ENCODE assay signal across 11 cellular contexts in the genomic region with DNA sequence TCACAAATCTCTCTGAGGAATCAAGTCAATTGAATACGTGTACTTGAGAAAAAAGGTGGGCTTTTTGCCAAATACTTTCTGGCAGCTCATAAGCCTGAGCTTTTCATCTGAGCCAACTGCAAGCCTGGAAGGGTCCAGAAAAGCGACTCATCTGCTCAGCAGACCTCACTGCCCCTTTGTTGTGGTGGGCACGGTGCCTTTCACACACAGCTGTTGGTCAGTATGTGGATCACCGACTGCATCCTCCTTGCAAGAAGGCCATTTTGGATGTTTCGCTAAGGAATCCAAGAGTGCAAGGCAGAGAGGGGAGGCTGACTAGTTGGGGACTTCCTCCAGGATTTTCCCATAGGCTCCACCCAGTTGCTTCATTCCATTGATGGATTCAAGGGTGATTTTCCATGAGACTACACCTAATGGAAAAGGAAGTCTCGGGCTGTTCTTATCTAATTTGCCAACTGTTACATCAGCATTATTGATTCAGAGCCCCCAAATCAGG.
DNase-seq lines count a peak whose midpoint lies in the region; ATAC-seq and TF ChIP-seq lines count a peak whose summit lies in the region.
"Had no signal": no experiment of that assay in that cellular context is flagged by ENCODE, and none has a peak within 500 bp of the region (broad histone marks: within the 10 kb centered on the region; RNA-seq: fewer than 3 reads in every experiment).

No MANE protein-coding gene starts in this region.

- no peaks in the 10 kb centered on the region for H3K79me2 ChIP-seq in mammary epithelial cell (ENCODE audit: insufficient read depth, low read length)

- no peaks in the 10 kb centered on the region for H3K4me1 ChIP-seq in mammary epithelial cell (ENCODE audit: insufficient read depth, low read length)

- TF ChIP-seq CTCF in mammary epithelial cell (conservative IDR thresholded peaks at IDR 0.05 in 1 of 2, IDR thresholded peaks at IDR 0.05 in 1 of 2; ENCODE audit: extremely low read depth in 1 of 2, insufficient read depth in 1 of 2, low read depth in 1 of 2, low read length in 2 of 2) (no peak), kidney epithelial cell (IDR thresholded peaks at IDR 0.05; ENCODE audit: insufficient read depth, low read length, poor library complexity, severe bottlenecking) (no peak), endothelial cell (IDR thresholded peaks at IDR 0.05; ENCODE audit: unreplicated experiment) (no peak)

- WGBS in mammary epithelial cell (ENCODE audit: low coverage, missing lambda C conversion rate): 35% methylated on average over 6 of the region's 6 CpGs

- H3K4me3 Mint-ChIP-seq in endothelial cell (ENCODE audit: unreplicated experiment): no peak overlapping the region

- no peak for ATAC-seq in GM18909 (IDR thresholded peaks at IDR 0.05; ENCODE audit: poor library complexity, unreplicated experiment)

- H3K4me2 ChIP-seq in mammary epithelial cell (ENCODE audit: insufficient read depth, low read depth, low read length): no peak overlapping the region

- dilution Hi-C loops in mammary epithelial cell (cut with HindIII; ENCODE audit: low sequenced_read_pairs): no loop called here

- no peak overlapping the region for H2AFZ ChIP-seq in mammary epithelial cell (ENCODE audit: low read depth, low read length)

- in situ Hi-C loops in mammary epithelial cell (cut with MboI; ENCODE audit: low sequenced_read_pairs in 2 of 2): no loop called here

- DNase-seq in COLO829 (ENCODE audit: low spot score) (peak; percentile 6), LoVo (ENCODE audit: low spot score) (peak; percentile 45), mammary epithelial cell (peak; percentile 25), kidney epithelial cell (ENCODE audit: low read depth) (peak; percentile 83), NCI-H510A (lab: John Stamatoyannopoulos, UW) (no peak), globus pallidus (ENCODE audit: low spot score) (no peak), endothelial cell (ENCODE audit: low spot score) (no peak)
- DNase-seq: activated CD8-positive, alpha-beta memory T cell treated with anti-CD3 and anti-CD28 coated beads, Interleukin-2, amount 50 U/mL, for 4 hours; NCI-H2107 had no signal

- H3K9me3 ChIP-seq in mammary epithelial cell (replicated peaks; ENCODE audit: insufficient read depth, low read length): no peaks in the 10 kb centered on the region
- H3K9me3 ChIP-seq: ovary had no signal

- H3K9ac ChIP-seq in mammary epithelial cell (ENCODE audit: insufficient read depth, low read length): no peak overlapping the region

- no peaks in the 10 kb centered on the region for H4K20me1 ChIP-seq in mammary epithelial cell (ENCODE audit: insufficient read depth, low read length)

- H3K4me1 Mint-ChIP-seq in endothelial cell (ENCODE audit: unreplicated experiment): no peaks in the 10 kb centered on the region

- CTCF ChIA-PET in mammary epithelial cell (lab: Charles Lee; ENCODE audit: low non-redundant PET): no interaction called here

- H3K27me3 ChIP-seq in mammary epithelial cell (ENCODE audit: insufficient read depth, low read length) (no peaks in the 10 kb centered on the region), kidney epithelial cell (ENCODE audit: control insufficient read depth, insufficient read depth, low read length) (no peaks in the 10 kb centered on the region)
- H3K27me3 ChIP-seq: ovary had no signal

- no peaks in the 10 kb centered on the region for H3K36me3 Mint-ChIP-seq in endothelial cell (ENCODE audit: low read depth, unreplicated experiment)

- H3K36me3 ChIP-seq in mammary epithelial cell (ENCODE audit: insufficient read depth, low read length) (no peaks in the 10 kb centered on the region), kidney epithelial cell (ENCODE audit: control insufficient read depth, insufficient read depth, low read length) (no peaks in the 10 kb centered on the region)
- H3K36me3 ChIP-seq: ovary had no signal

- H3K4me3 ChIP-seq in mammary epithelial cell (replicated peaks in 1 of 3; ENCODE audit: insufficient read depth in 1 of 3, low read depth in 2 of 3, low read length in 3 of 3) (no peak overlapping the region), kidney epithelial cell (ENCODE audit: low read depth, low read length) (no peak overlapping the region)
- H3K4me3 ChIP-seq: ovary had no signal

- no peak overlapping the region for H3K27ac ChIP-seq in mammary epithelial cell (ENCODE audit: insufficient read depth, low read depth, low read length)
- H3K27ac ChIP-seq: ovary had no signal

- H3K27me3 Mint-ChIP-seq in endothelial cell (ENCODE audit: unreplicated experiment): no peaks in the 10 kb centered on the region

- intact Hi-C loops in mammary epithelial cell (cut with micrococcal nuclease): no loop called here

- BruUV-seq in mammary epithelial cell (replicated peaks; lab: Mats Ljungman, UMichigan): no TSS peak

- no peaks in the 10 kb centered on the region for H3K9me3 Mint-ChIP-seq in endothelial cell (ENCODE audit: unreplicated experiment)

- H3K27ac Mint-ChIP-seq in endothelial cell (ENCODE audit: unreplicated experiment): no peak overlapping the region

Comparison
In these comparisons a context has a peak if more than half of its experiments do, and no peak if none do; other contexts are left out.
1. DNase-seq: peak in COLO829 (single experiment), LoVo (single experiment), mammary epithelial cell (single experiment) and kidney epithelial cell (single experiment); none in NCI-H510A (single experiment), globus pallidus (single experiment) and endothelial cell (single experiment).